ENCODE assay signal across 8 cellular contexts in the genomic region with DNA sequence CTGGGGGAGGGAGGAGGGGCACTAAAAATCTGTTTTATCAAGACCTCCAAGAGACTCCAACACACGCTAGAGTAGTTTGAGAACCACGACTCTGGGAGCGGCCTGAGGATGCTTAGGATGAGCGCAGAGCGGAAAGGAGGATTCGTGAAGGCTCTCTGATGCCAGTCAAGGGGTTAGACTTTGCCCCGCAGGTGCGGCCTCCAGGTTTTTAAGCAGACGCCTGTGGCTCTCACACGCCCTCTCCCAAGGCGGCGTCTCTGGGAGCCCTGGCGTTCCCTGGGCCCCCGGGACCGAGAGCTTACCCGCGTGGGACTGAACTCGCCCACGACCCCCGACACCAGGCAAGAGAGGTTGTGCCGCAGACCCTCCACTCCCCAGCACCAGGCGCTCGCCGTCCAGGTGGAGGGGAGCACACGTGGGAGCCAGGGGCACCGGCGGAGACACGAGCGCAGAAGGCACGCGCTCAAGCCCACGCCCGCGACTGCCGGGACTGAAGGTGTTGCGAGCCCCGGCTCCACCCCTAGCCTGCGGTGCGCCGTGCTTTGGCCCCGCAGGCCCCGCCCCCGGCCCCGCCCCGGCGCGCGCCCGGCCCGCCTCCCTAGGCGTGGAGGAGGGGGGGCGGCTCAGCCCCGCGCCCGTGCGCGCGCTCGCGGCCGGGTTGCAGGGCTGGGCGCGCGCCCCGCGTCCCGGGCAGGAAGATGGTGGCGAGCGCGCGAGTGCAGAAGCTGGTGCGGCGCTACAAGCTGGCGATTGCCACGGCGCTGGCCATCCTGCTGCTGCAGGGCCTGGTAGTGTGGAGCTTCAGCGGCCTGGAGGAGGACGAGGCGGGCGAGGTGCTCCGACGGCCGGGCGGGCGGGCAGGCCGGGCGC. TPM values are rescaled to one million over a fixed set of nuclear protein-coding genes. Genes with fewer than 3 reads are reported as not detected.
DNase-seq lines count a peak whose midpoint lies in the region; ATAC-seq, FAIRE-seq and TF ChIP-seq lines count a peak whose summit lies in the region.

Gene XYLT2, plus strand, starts transcription at position 684 of the 870 bp plus-strand sequence. Its CDS starts 15 bp downstream, at position 699.

- no peaks in the 10 kb centered on the region for H3K9me3 ChIP-seq in HepG2 (ENCODE audit: low read length)

- peak; percentile 76 for ATAC-seq in GM19043 (IDR thresholded peaks at IDR 0.05; ENCODE audit: low read depth, unreplicated experiment)
- peak; percentile 81 for ATAC-seq in HG03432 (IDR thresholded peaks at IDR 0.05; ENCODE audit: unreplicated experiment)
- ATAC-seq in HepG2: peak; percentile 78

- H3K36me3 ChIP-seq in HepG2 (replicated peaks in 1 of 2; ENCODE audit: control insufficient read depth in 1 of 2, insufficient read depth in 2 of 2, low read length in 2 of 2): no peaks in the 10 kb centered on the region

- peak within 1 kb of the TSS; percentile 87 to 93 (median 88) for H3K4me3 ChIP-seq in HepG2 (replicated peaks in 1 of 3; ENCODE audit: insufficient read depth in 1 of 3, low read depth in 2 of 3, low read length in 3 of 3)

- POLR2A ChIA-PET in activated CD4-positive, alpha-beta T cell treated with anti-CD3 and anti-CD28 coated beads, Interleukin-2, amount 10 ng/mL, durations not matched to agents 7 days and 5 days (lab: Charles Lee): no interaction called here
- POLR2A ChIA-PET in HepG2 (lab: Yijun Ruan, JAX): interaction anchor here (0.6 to 2.7 kb wide), 9 partner anchors 9 to 243 kb away, joined by 3 to 12 read pairs (median 5); partner anchors contain the start of gene LRRC59

- peaks cover 12% of the 10 kb centered on the region for H3K79me2 ChIP-seq in HepG2 (ENCODE audit: insufficient read depth, low read length)

- CTCF ChIA-PET in activated CD4-positive, alpha-beta T cell treated with anti-CD3 and anti-CD28 coated beads, Interleukin-2, amount 10 ng/mL, durations not matched to agents 7 days and 5 days (lab: Charles Lee): interaction anchor here (0.5 to 5.5 kb wide), 6 partner anchors 14 to 184 kb away, joined by 3 to 28 read pairs (median 3); partner anchors contain the start of gene LRRC59
- CTCF ChIA-PET in HepG2 (lab: Yijun Ruan, JAX; ENCODE audit: low intra/inter-chr PET ratio, low total read pairs): no interaction called here

- no peak for FAIRE-seq in HepG2 (lab: Jason Lieb, UNC)

- TF ChIP-seq POLR2A in HepG2 (IDR thresholded peaks at IDR 0.05; ENCODE audit: insufficient read depth in 1 of 2, low read depth in 2 of 2, low read length in 2 of 2): peak; percentile 64 to 98; a peak in 3 of 4 replicates

- H4K20me1 ChIP-seq in HepG2 (ENCODE audit: insufficient read depth, low read length): no peaks in the 10 kb centered on the region

- no peaks in the 10 kb centered on the region for H3K36me3 Mint-ChIP-seq in activated CD4-positive, alpha-beta T cell treated with anti-CD3 and anti-CD28 coated beads, Interleukin-2, amount 10 ng/mL, durations not matched to agents 7 days and 5 days (ENCODE audit: low read depth)
- peaks cover 10% of the 10 kb centered on the region for H3K36me3 Mint-ChIP-seq in dendritic cell treated with granulocyte-macrophage colony-stimulating factor and Interleukin-4, amounts not matched to agents 40 ng/mL and 50 ng/mL, for 4 days (ENCODE audit: low read depth)

- H3K27me3 Mint-ChIP-seq in activated CD4-positive, alpha-beta T cell treated with anti-CD3 and anti-CD28 coated beads, Interleukin-2, amount 10 ng/mL, durations not matched to agents 7 days and 5 days: no peaks in the 10 kb centered on the region
- H3K27me3 Mint-ChIP-seq in dendritic cell treated with granulocyte-macrophage colony-stimulating factor and Interleukin-4, amounts not matched to agents 40 ng/mL and 50 ng/mL, for 4 days: peaks cover 5% of the 10 kb centered on the region

- peaks cover 35% of the 10 kb centered on the region for H3K4me1 Mint-ChIP-seq in activated CD4-positive, alpha-beta T cell treated with anti-CD3 and anti-CD28 coated beads, Interleukin-2, amount 10 ng/mL, durations not matched to agents 7 days and 5 days
- H3K4me1 Mint-ChIP-seq in dendritic cell treated with granulocyte-macrophage colony-stimulating factor and Interleukin-4, amounts not matched to agents 40 ng/mL and 50 ng/mL, for 4 days (ENCODE audit: low read depth): peaks cover 35% of the 10 kb centered on the region

- peak within 1 kb of the TSS; percentile 100 for H3K4me2 ChIP-seq in HepG2 (ENCODE audit: low read depth, low read length)

- H3K9ac ChIP-seq in HepG2 (ENCODE audit: insufficient read depth, low read depth, low read length): peak within 1 kb of the TSS; percentile 80

- H3K9me3 Mint-ChIP-seq in activated CD4-positive, alpha-beta T cell treated with anti-CD3 and anti-CD28 coated beads, Interleukin-2, amount 10 ng/mL, durations not matched to agents 7 days and 5 days: no peaks in the 10 kb centered on the region
- no peaks in the 10 kb centered on the region for H3K9me3 Mint-ChIP-seq in dendritic cell treated with granulocyte-macrophage colony-stimulating factor and Interleukin-4, amounts not matched to agents 40 ng/mL and 50 ng/mL, for 4 days

- peak; percentile 99 for DNase-seq in AG20443 (ENCODE audit: low spot score)
- peak; percentile 31 to 94 for DNase-seq in NCI-H526 (lab: John Stamatoyannopoulos, UW)
- DNase-seq in activated CD4-positive, alpha-beta T cell treated with anti-CD3 and anti-CD28 coated beads, Interleukin-2, amount 10 ng/mL, durations not matched to agents 7 days and 5 days: peak; percentile 90
- peak; percentile 67 for DNase-seq in HepG2 (ENCODE audit: low spot score)
- DNase-seq in stimulated activated CD4-positive, alpha-beta T cell treated with anti-CD3 and anti-CD28 coated beads, Interleukin-2, amount 100 ng/mL, for 48 hours: peak; percentile 87 to 92

- TF ChIP-seq CTCF in HepG2 (CRISPR knock-in tag; IDR thresholded peaks at IDR 0.05): 0 out of 2 replicates have a peak, but pooled peaks have one; percentile 5

- H3K27ac Mint-ChIP-seq in activated CD4-positive, alpha-beta T cell treated with anti-CD3 and anti-CD28 coated beads, Interleukin-2, amount 10 ng/mL, durations not matched to agents 7 days and 5 days: peak within 1 kb of the TSS; percentile 96
- peak within 1 kb of the TSS; percentile 81 for H3K27ac Mint-ChIP-seq in dendritic cell treated with granulocyte-macrophage colony-stimulating factor and Interleukin-4, amounts not matched to agents 40 ng/mL and 50 ng/mL, for 4 days

- peak within 1 kb of the TSS; percentile 88 for H3K4me3 Mint-ChIP-seq in activated CD4-positive, alpha-beta T cell treated with anti-CD3 and anti-CD28 coated beads, Interleukin-2, amount 10 ng/mL, durations not matched to agents 7 days and 5 days
- H3K4me3 Mint-ChIP-seq in dendritic cell treated with granulocyte-macrophage colony-stimulating factor and Interleukin-4, amounts not matched to agents 40 ng/mL and 50 ng/mL, for 4 days: peak within 1 kb of the TSS; percentile 89

- 0% methylated on average over 13 of the region's 87 CpGs for WGBS in HepG2 (ENCODE audit: low lambda C conversion rate)

- no peak within 1 kb of the TSS for H2AFZ ChIP-seq in HepG2 (ENCODE audit: low read length)

- H3K27ac ChIP-seq in HepG2 (ENCODE audit: extremely low read length, insufficient read depth, low read length): peak within 1 kb of the TSS; percentile 53

- peaks cover 4 to 18% of the 10 kb centered on the region in 2 experiments; a peak in 4 of 5 replicates for H3K27me3 ChIP-seq in HepG2 (ENCODE audit: control insufficient read depth in 1 of 2, insufficient read depth in 2 of 2, low read length in 2 of 2)

- in situ Hi-C loops in HepG2 (cut with HindIII; ENCODE audit: extremely low pct_ligation_motif_present, low pct_unique_long_range_greater_than_20kb): no loop called here

- intact Hi-C loops in dendritic cell treated with granulocyte-macrophage colony-stimulating factor and Interleukin-4, amounts not matched to agents 40 ng/mL and 50 ng/mL, for 4 days (cut with micrococcal nuclease): loop anchor here (5.0 kb wide), 1 partner anchor 198 kb away; no protein-coding TSS in a partner anchor
- intact Hi-C loops in HepG2 (cut with micrococcal nuclease; ENCODE audit: unreplicated experiment): no loop called here

- peaks cover 28% of the 10 kb centered on the region for H3K4me1 ChIP-seq in HepG2 (ENCODE audit: insufficient read depth, low read length)

- no peak; the same call in 1 of the 2 replicates for TF ChIP-seq RAD21 in HepG2 (CRISPR knock-in tag; IDR thresholded peaks at IDR 0.05)

- TSS peak; percentile 75 for BruUV-seq in HepG2 (replicated peaks; lab: Mats Ljungman, UMichigan)

- TF ChIP-seq EP300 in HepG2 (IDR thresholded peaks at IDR 0.05; ENCODE audit: low read depth in 2 of 2, low read length in 2 of 2) (no peak), HepG2 (CRISPR knock-in tag; IDR thresholded peaks at IDR 0.05; ENCODE audit: borderline replicate concordance) (no peak)

RNA-seq across cellular contexts. Expression of gene XYLT2, which starts in this region (rescaled TPM):
- total RNA-seq in activated CD4-positive, alpha-beta T cell treated with anti-CD3 and anti-CD28 coated beads, Interleukin-2, amount 10 ng/mL, durations not matched to agents 7 days and 5 days: 10 to 100 TPM; 22.1 to 23.6 TPM
- 7.5 and 22.1 TPM in 2 replicates for total RNA-seq in HepG2 (2016; rRNA removed; fragmentation: Illumina TruSeq; extraction: Trizol)
- 10.5 and 11.7 TPM in 2 replicates for total RNA-seq in HepG2 (2016; cell fraction: cytosol; rRNA removed; fragmentation: Illumina TruSeq; extraction: Trizol; ENCODE audit: low read depth)
- total RNA-seq in HepG2 (2016; cell fraction: insoluble cytoplasmic fraction; rRNA removed; fragmentation: Illumina TruSeq; extraction: Trizol): 6.2 and 23.3 TPM in 2 replicates
- 9.8 and 10.1 TPM in 2 replicates for total RNA-seq in HepG2 (2016; cell fraction: membrane; rRNA removed; fragmentation: Illumina TruSeq; extraction: Trizol)
- total RNA-seq in HepG2 (2016; cell fraction: nucleus; rRNA removed; fragmentation: Illumina TruSeq; extraction: Trizol): 20.2 and 23.1 TPM in 2 replicates
- 17.0 and 22.7 TPM in 2 replicates for polyA plus RNA-seq in HepG2 (2011; rRNA removed)
- polyA plus RNA-seq in HepG2 (2011; cell fraction: cytosol; rRNA removed): 9.6 and 15.4 TPM in 2 replicates
- 39.0 and 41.1 TPM in 2 replicates for polyA plus RNA-seq in HepG2 (2011; cell fraction: nucleus; rRNA removed)
- polyA plus RNA-seq in HepG2 (2012): 13.3 and 17.4 TPM in 2 replicates
- 1.4 and 1.5 TPM in 2 replicates for polyA plus RNA-seq in HepG2 (2016; cell fraction: cytosol; fragmentation: Illumina TruSeq; extraction: Trizol; ENCODE audit: low read depth)
- 4.9 and 6.1 TPM in 2 replicates for polyA plus RNA-seq in HepG2 (2016; cell fraction: insoluble cytoplasmic fraction; fragmentation: Illumina TruSeq; extraction: Trizol; ENCODE audit: low read depth)
- polyA plus RNA-seq in HepG2 (2016; cell fraction: membrane; fragmentation: Illumina TruSeq; extraction: Trizol; ENCODE audit: low read depth): 2.1 and 2.5 TPM in 2 replicates
- polyA plus RNA-seq in HepG2 (2016; cell fraction: nucleus; fragmentation: Illumina TruSeq; extraction: Trizol; ENCODE audit: insufficient read depth, low read depth): 37.4 and 38.2 TPM in 2 replicates
- 34.0 and 72.4 TPM in 2 replicates for polyA minus RNA-seq in HepG2 (2011; rRNA and poly(A)+ RNA removed; ENCODE audit: low replicate concordance)
- polyA minus RNA-seq in HepG2 (2011; cell fraction: cytosol; rRNA and poly(A)+ RNA removed): 22.9 and 27.6 TPM in 2 replicates
- polyA minus RNA-seq in HepG2 (2011; cell fraction: nucleus; rRNA and poly(A)+ RNA removed): 14.0 and 16.7 TPM in 2 replicates

Comparison
In these comparisons a context has a peak if more than half of its experiments do, and no peak if none do; other contexts are left out.
1. Peak in every context shown above with its lines: DNase-seq, ATAC-seq, H3K4me3 ChIP-seq and H3K27ac ChIP-seq.